Comparison of ENCODE assay signal across 6 cellular contexts in genomic region chrX:153727108-153727931, GRCh38. TPM values are rescaled to one million over a fixed set of nuclear protein-coding genes. Genes with fewer than 3 reads are reported as not detected.
DNase-seq lines count a peak whose midpoint lies in the region; ATAC-seq, FAIRE-seq and TF ChIP-seq lines count a peak whose summit lies in the region.

No MANE protein-coding gene starts in this region.

- FAIRE-seq in keratinocyte (lab: Jason Lieb, UNC), result no peak

- no peak for TF ChIP-seq CTCF in GM13977 (IDR thresholded peaks at IDR 0.05; ENCODE audit: extremely low read depth, insufficient read depth, missing control alignments)
- TF ChIP-seq CTCF in keratinocyte (optimal IDR thresholded peaks at IDR 0.05 in 1 of 3, IDR thresholded peaks at IDR 0.05 in 1 of 3, conservative IDR thresholded peaks at IDR 0.05 in 1 of 3; ENCODE audit: extremely low read depth in 1 of 3, insufficient read depth in 2 of 3, low read length in 3 of 3), result no peak
- TF ChIP-seq CTCF in nephron progenitor cell (IDR thresholded peaks at IDR 0.05), result no peak

- H3K9me3 Mint-ChIP-seq in nephron progenitor cell, result peaks cover 56% of the 10 kb centered on the region

- ATAC-seq in T-helper 17 cell, result no peak

- no peak overlapping the region for H3K27ac ChIP-seq in keratinocyte (ENCODE audit: control insufficient read depth, insufficient read depth, low read length)

- peak overlapping the region; percentile 54 for H3K4me2 ChIP-seq in keratinocyte (ENCODE audit: control insufficient read depth, extremely low read depth, insufficient read depth, low read depth, low read length)

- peak overlapping the region; percentile 9 for H3K9ac ChIP-seq in keratinocyte (ENCODE audit: control insufficient read depth, extremely low read depth, insufficient read depth, low read length)

- peaks cover 11% of the 10 kb centered on the region for H3K4me1 Mint-ChIP-seq in T-helper 17 cell
- H3K4me1 Mint-ChIP-seq in nephron progenitor cell, result peaks cover 24% of the 10 kb centered on the region

- H3K27ac Mint-ChIP-seq in T-helper 17 cell, result peak overlapping the region; percentile 86
- no peak overlapping the region for H3K27ac Mint-ChIP-seq in nephron progenitor cell

- H3K4me3 ChIP-seq in keratinocyte (ENCODE audit: control insufficient read depth in 2 of 3, extremely low read depth in 1 of 3, insufficient read depth in 2 of 3, low read depth in 1 of 3, low read length in 3 of 3), result no peak overlapping the region

- peak overlapping the region; percentile 22 for H2AFZ ChIP-seq in keratinocyte (ENCODE audit: control insufficient read depth, low read length)

- in situ Hi-C loops in GM13977 (cut with MboI; ENCODE audit: low pct_unique_long_range_greater_than_20kb, low sequenced_read_pairs, unreplicated experiment), result no loop called here

- H3K9me3 ChIP-seq in T-helper 17 cell (ENCODE audit: control insufficient read depth, low read length, poor library complexity, severe bottlenecking), result no peaks in the 10 kb centered on the region
- H3K9me3 ChIP-seq in keratinocyte (ENCODE audit: control insufficient read depth, low read depth, low read length), result no peaks in the 10 kb centered on the region

- H3K27me3 ChIP-seq in keratinocyte (ENCODE audit: control insufficient read depth, extremely low read depth, insufficient read depth, low read length), result no peaks in the 10 kb centered on the region

- no peaks in the 10 kb centered on the region for H3K36me3 Mint-ChIP-seq in T-helper 17 cell (ENCODE audit: low read depth)
- H3K36me3 Mint-ChIP-seq in nephron progenitor cell (ENCODE audit: low read depth), result peaks cover 28% of the 10 kb centered on the region

- peaks cover 10% of the 10 kb centered on the region for H3K79me2 ChIP-seq in keratinocyte (ENCODE audit: control insufficient read depth, insufficient read depth, low read length)

- H3K27me3 Mint-ChIP-seq in T-helper 17 cell (no peaks in the 10 kb centered on the region), nephron progenitor cell (ENCODE audit: low read depth, poor library complexity) (peaks cover 2% of the 10 kb centered on the region)

- no peaks in the 10 kb centered on the region for H4K20me1 ChIP-seq in keratinocyte (ENCODE audit: control insufficient read depth, extremely low read depth, insufficient read depth, low read length)

- H3K4me1 ChIP-seq in keratinocyte (ENCODE audit: control insufficient read depth, extremely low read depth, insufficient read depth, low read length), result peaks cover 30% of the 10 kb centered on the region

- H3K36me3 ChIP-seq in keratinocyte (ENCODE audit: control insufficient read depth in 2 of 2, extremely low read depth in 1 of 2, insufficient read depth in 2 of 2, low read length in 2 of 2), result peaks cover 0 to 3% of the 10 kb centered on the region in 2 experiments

- DNase-seq in GM13977 (ENCODE audit: low spot score) (peak; percentile 27), T-helper 17 cell (no peak), keratinocyte (ENCODE audit: low read depth, low spot score) (no peak), NCI-H82 treated with DMSO at 0.1 percent for 48 hours (lab: John Stamatoyannopoulos, UW; ENCODE audit: unreplicated experiment) (no peak), nephron progenitor cell (no peak)
- DNase-seq in stimulated activated CD8-positive, alpha-beta memory T cell treated with anti-CD3 and anti-CD28 coated beads, Interleukin-4, amount 100 ng/mL, for 48 hours, result no peak

- H3K4me3 Mint-ChIP-seq in T-helper 17 cell (peak overlapping the region; percentile 70), nephron progenitor cell (no peak overlapping the region)

- no peaks in the 10 kb centered on the region for H3K9me1 ChIP-seq in keratinocyte (ENCODE audit: control insufficient read depth, extremely low read depth, insufficient read depth, low read length)

- dilution Hi-C loops in keratinocyte (cut with MboI; ENCODE audit: extremely low pct_ligation_motif_present, low sequenced_read_pairs), result no loop called here

RNA-seq across cellular contexts. Expression of gene ABCD1, which starts 2.7 kb away (rescaled TPM):
- total RNA-seq in T-helper 17 cell, result 10 to 100 TPM; 14.7 to 17.7 TPM
- polyA plus RNA-seq in keratinocyte, result 0.81 to 2.0 TPM (median 0.86 TPM) in 3 replicates
- polyA plus RNA-seq in keratinocyte (2011; ENCODE audit: low read depth), result 0.32 TPM
- 0.78 and 1.8 TPM in 2 replicates for polyA plus RNA-seq in keratinocyte (2011; cell fraction: cytosol; rRNA removed)
- 3.2 TPM in 2 replicates for polyA plus RNA-seq in keratinocyte (2011; cell fraction: nucleus; rRNA removed)
- polyA plus RNA-seq in keratinocyte (2012; ENCODE audit: low replicate concordance), result 1.3 and 3.9 TPM in 2 replicates
- 2.1 to 6.0 TPM (median 2.9 TPM) in 3 replicates for polyA minus RNA-seq in keratinocyte
- 3.5 TPM for polyA minus RNA-seq in keratinocyte (2011; cell fraction: cytosol; rRNA and poly(A)+ RNA removed)
- 4.3 and 7.4 TPM in 2 replicates for polyA minus RNA-seq in keratinocyte (2011; cell fraction: nucleus; rRNA and poly(A)+ RNA removed)

RNA-seq across cellular contexts. Expression of gene BCAP31, which starts 3.1 kb away (rescaled TPM):
- 100 to 1,000 TPM; 101 TPM for total RNA-seq in T-helper 17 cell
- polyA plus RNA-seq in keratinocyte, result 260 to 267 TPM (median 262 TPM) in 3 replicates
- 151 TPM for polyA plus RNA-seq in keratinocyte (2011; ENCODE audit: low read depth)
- 238 and 264 TPM in 2 replicates for polyA plus RNA-seq in keratinocyte (2011; cell fraction: cytosol; rRNA removed)
- 373 and 377 TPM in 2 replicates for polyA plus RNA-seq in keratinocyte (2011; cell fraction: nucleus; rRNA removed)
- 285 and 352 TPM in 2 replicates for polyA plus RNA-seq in keratinocyte (2012; ENCODE audit: low replicate concordance)
- 247 to 367 TPM (median 298 TPM) in 3 replicates for polyA minus RNA-seq in keratinocyte
- 181 TPM for polyA minus RNA-seq in keratinocyte (2011; cell fraction: cytosol; rRNA and poly(A)+ RNA removed)
- polyA minus RNA-seq in keratinocyte (2011; cell fraction: nucleus; rRNA and poly(A)+ RNA removed), result 111 and 169 TPM in 2 replicates

RNA-seq across cellular contexts. Expression of gene PLXNB3, which starts 36.7 kb away (rescaled TPM):
- 1 to 10 TPM in 1 of 2 donors, under 1 TPM in 1; 0.25 to 2.9 TPM for total RNA-seq in T-helper 17 cell
- polyA plus RNA-seq in keratinocyte, result 7.2 to 14.4 TPM (median 8.6 TPM) in 3 replicates
- 8.8 TPM for polyA plus RNA-seq in keratinocyte (2011; ENCODE audit: low read depth)
- polyA plus RNA-seq in keratinocyte (2011; cell fraction: cytosol; rRNA removed), result 1.8 and 3.8 TPM in 2 replicates
- 41.3 and 62.6 TPM in 2 replicates for polyA plus RNA-seq in keratinocyte (2011; cell fraction: nucleus; rRNA removed)
- 8.4 and 10.0 TPM in 2 replicates for polyA plus RNA-seq in keratinocyte (2012; ENCODE audit: low replicate concordance)
- 15.3 to 21.0 TPM (median 19.4 TPM) in 3 replicates for polyA minus RNA-seq in keratinocyte
- 9.6 TPM for polyA minus RNA-seq in keratinocyte (2011; cell fraction: cytosol; rRNA and poly(A)+ RNA removed)
- polyA minus RNA-seq in keratinocyte (2011; cell fraction: nucleus; rRNA and poly(A)+ RNA removed), result 20.2 TPM in 2 replicates

RNA-seq across cellular contexts. Expression of gene SLC6A8, which starts 39.6 kb away (rescaled TPM):
- 1 to 10 TPM; 3.4 to 4.4 TPM for total RNA-seq in T-helper 17 cell
- 33.6 to 56.7 TPM (median 56.1 TPM) in 3 replicates for polyA plus RNA-seq in keratinocyte
- polyA plus RNA-seq in keratinocyte (2011; ENCODE audit: low read depth), result 5.0 TPM
- polyA plus RNA-seq in keratinocyte (2011; cell fraction: cytosol; rRNA removed), result 36.1 and 67.5 TPM in 2 replicates
- 134 and 177 TPM in 2 replicates for polyA plus RNA-seq in keratinocyte (2011; cell fraction: nucleus; rRNA removed)
- polyA plus RNA-seq in keratinocyte (2012; ENCODE audit: low replicate concordance), result 44.7 and 84.3 TPM in 2 replicates
- 95.2 to 220 TPM (median 115 TPM) in 3 replicates for polyA minus RNA-seq in keratinocyte
- polyA minus RNA-seq in keratinocyte (2011; cell fraction: cytosol; rRNA and poly(A)+ RNA removed), result 109 TPM
- 101 and 107 TPM in 2 replicates for polyA minus RNA-seq in keratinocyte (2011; cell fraction: nucleus; rRNA and poly(A)+ RNA removed)

RNA-seq across cellular contexts. Expression of gene SRPK3, which starts 53.5 kb away (rescaled TPM):
- total RNA-seq in T-helper 17 cell, result not detected
- polyA plus RNA-seq in keratinocyte, result 0.08 to 0.21 TPM (median 0.10 TPM) in 3 replicates
- polyA plus RNA-seq in keratinocyte (2011; ENCODE audit: low read depth), result not detected
- polyA plus RNA-seq in keratinocyte (2011; cell fraction: cytosol; rRNA removed), result 0.05 TPM in 2 replicates
- polyA plus RNA-seq in keratinocyte (2011; cell fraction: nucleus; rRNA removed), result 0.44 and 0.57 TPM in 2 replicates
- 0.08 and 0.51 TPM in 2 replicates for polyA plus RNA-seq in keratinocyte (2012; ENCODE audit: low replicate concordance)
- polyA minus RNA-seq in keratinocyte, result not detected in 3 replicates
- polyA minus RNA-seq in keratinocyte (2011; cell fraction: cytosol; rRNA and poly(A)+ RNA removed), result not detected
- 0.23 TPM in 1 of 2 replicates, not detected in the other for polyA minus RNA-seq in keratinocyte (2011; cell fraction: nucleus; rRNA and poly(A)+ RNA removed)
